13 cellular contexts compared by ENCODE assay signal in genomic region chr1:173332026-173332425, GRCh38.
DNase-seq lines count a peak whose midpoint lies in the region; ATAC-seq and TF ChIP-seq lines count a peak whose summit lies in the region.
"Had no signal": no experiment of that assay in that cellular context is flagged by ENCODE, and none has a peak within 500 bp of the region (broad histone marks: within the 10 kb centered on the region; RNA-seq: fewer than 3 reads in every experiment).

No MANE protein-coding gene starts in this region.

- peak overlapping the region; percentile 29 to 73 (median 69) for H3K27ac Mint-ChIP-seq in IgD-negative memory B cell
- peak overlapping the region; percentile 86 for H3K27ac Mint-ChIP-seq in memory B cell
- H3K27ac Mint-ChIP-seq: nephron had no signal

- H3K36me3 Mint-ChIP-seq in IgD-negative memory B cell (no peaks in the 10 kb centered on the region), memory B cell (no peaks in the 10 kb centered on the region)

- no peak overlapping the region for H3K4me3 ChIP-seq in brain microvascular endothelial cell (ENCODE audit: low read depth, low read length)
- H3K4me3 ChIP-seq: cardiac muscle cell, suprapubic skin had no signal

- no peaks in the 10 kb centered on the region for H3K36me3 ChIP-seq in brain microvascular endothelial cell (replicated peaks)
- H3K36me3 ChIP-seq: cardiac muscle cell, suprapubic skin had no signal

- peak overlapping the region; percentile 86 for H3K27ac ChIP-seq in brain microvascular endothelial cell
- H3K27ac ChIP-seq: cardiac muscle cell, suprapubic skin had no signal

- H3K4me1 Mint-ChIP-seq in IgD-negative memory B cell (peaks cover 15 to 25% (median 21%) of the 10 kb centered on the region in 3 donors), memory B cell (peaks cover 15% of the 10 kb centered on the region)
- H3K4me1 Mint-ChIP-seq: nephron had no signal

- ATAC-seq in memory B cell (ENCODE audit: low read depth), result no peak
- no peak for ATAC-seq in GM21528 (IDR thresholded peaks at IDR 0.05; ENCODE audit: low FRiP score, unreplicated experiment)

- H3K9me3 Mint-ChIP-seq in IgD-negative memory B cell (no peaks in the 10 kb centered on the region), memory B cell (no peaks in the 10 kb centered on the region)
- H3K9me3 Mint-ChIP-seq: nephron had no signal

- H3K27me3 ChIP-seq in brain microvascular endothelial cell (replicated peaks), result no peaks in the 10 kb centered on the region
- H3K27me3 ChIP-seq: cardiac muscle cell, suprapubic skin had no signal

- no peak for TF ChIP-seq CTCF in brain microvascular endothelial cell (IDR thresholded peaks at IDR 0.05; ENCODE audit: low read depth, low read length, missing control alignments)

- in situ Hi-C loops in brain microvascular endothelial cell (cut with HindIII; ENCODE audit: low pct_ligation_motif_present, low sequenced_read_pairs), result no loop called here

- H3K4me3 Mint-ChIP-seq in IgD-negative memory B cell (peak overlapping the region in 1 of 4 donors; percentile 13), memory B cell (no peak overlapping the region)
- H3K4me3 Mint-ChIP-seq: nephron had no signal

- peak; percentile 12 for DNase-seq in Ammon's horn (ENCODE audit: low spot score)
- DNase-seq in brain microvascular endothelial cell, result peak; percentile 55
- DNase-seq in memory B cell (ENCODE audit: low spot score in 2 of 2), result no peak
- DNase-seq in NCI-H82 (lab: John Stamatoyannopoulos, UW), result no peak
- DNase-seq in activated effector memory CD4-positive, alpha-beta T cell treated with Interleukin-2 at 50 U/mL for 16 hours, result no peak
- DNase-seq in NCI-H226, result no peak
- DNase-seq: activated T-cell treated with anti-CD3 and anti-CD28 coated beads, Interleukin-2, amount 50 U/mL, for 1 hour; stimulated activated CD4-positive, alpha-beta T cell treated with anti-CD3 and anti-CD28 coated beads, Interleukin-2, amount 100 ng/mL, for 48 hours had no signal

- H3K27me3 Mint-ChIP-seq in IgD-negative memory B cell (no peaks in the 10 kb centered on the region), memory B cell (no peaks in the 10 kb centered on the region)

Comparison
In these comparisons a context has a peak if more than half of its experiments do, and no peak if none do; other contexts are left out.
1. DNase-seq: peak in Ammon's horn (single experiment) and brain microvascular endothelial cell (single experiment); none in memory B cell (0 of 2), NCI-H82 (single experiment), activated effector memory CD4-positive, alpha-beta T cell treated with Interleukin-2 at 50 U/mL for 16 hours (single experiment) and NCI-H226 (single experiment).